In genomic region chr14:100292301-100292775, GRCh38 we compare ENCODE assay signal across 20 cellular contexts. TPM values are rescaled to one million over a fixed set of nuclear protein-coding genes. Genes with fewer than 3 reads are reported as not detected.
DNase-seq lines count a peak whose midpoint lies in the region; ATAC-seq and TF ChIP-seq lines count a peak whose summit lies in the region.
"Had no signal": no experiment of that assay in that cellular context is flagged by ENCODE, and none has a peak within 500 bp of the region (broad histone marks: within the 10 kb centered on the region; RNA-seq: fewer than 3 reads in every experiment).

No MANE protein-coding gene starts in this region.

- intact Hi-C loops in left lung (cut with DNase I), result no loop called here

- H3K36me3 ChIP-seq in H7 (replicated peaks; ENCODE audit: control insufficient read depth, insufficient read depth, low read length), result peaks cover 16% of the 10 kb centered on the region
- H3K36me3 ChIP-seq in left lung, result peaks cover 0 to 27% of the 10 kb centered on the region in 2 donors

- no peak for ATAC-seq in left lung
- ATAC-seq in stimulated activated memory B cell treated with anti-CD40 and anti-IgM and Interleukin-4, amounts not matched to agents 10 μg/mL and 1 μg/mL and 100 μg/mL, for 72 hours, result peak; percentile 22

- H3K27me3 ChIP-seq in H7 (ENCODE audit: control insufficient read depth, insufficient read depth, low read length) (no peaks in the 10 kb centered on the region), left lung (no peaks in the 10 kb centered on the region)

- H3K4me1 Mint-ChIP-seq in stimulated activated memory B cell treated with anti-CD40 and anti-IgM and Interleukin-4, amounts not matched to agents 10 μg/mL and 1 μg/mL and 100 μg/mL, for 72 hours, result peaks cover 50% of the 10 kb centered on the region

- peaks cover 5% of the 10 kb centered on the region for H3K36me3 Mint-ChIP-seq in stimulated activated memory B cell treated with anti-CD40 and anti-IgM and Interleukin-4, amounts not matched to agents 10 μg/mL and 1 μg/mL and 100 μg/mL, for 72 hours

- peaks cover 7 to 16% of the 10 kb centered on the region in 2 donors for H3K4me1 ChIP-seq in left lung

- H3K4me3 ChIP-seq in H7 (ENCODE audit: insufficient read depth, low read depth, low read length) (no peak overlapping the region), left lung (no peak overlapping the region)
- H3K4me3 ChIP-seq: GM23248 had no signal

- H3K9me3 Mint-ChIP-seq in stimulated activated memory B cell treated with anti-CD40 and anti-IgM and Interleukin-4, amounts not matched to agents 10 μg/mL and 1 μg/mL and 100 μg/mL, for 72 hours, result no peaks in the 10 kb centered on the region
- H3K9me3 Mint-ChIP-seq: CD4-positive, alpha-beta T cell had no signal

- no peak overlapping the region for H3K27ac ChIP-seq in left lung
- H3K27ac ChIP-seq: GM23248, HL-60 had no signal

- H3K27ac Mint-ChIP-seq in stimulated activated memory B cell treated with anti-CD40 and anti-IgM and Interleukin-4, amounts not matched to agents 10 μg/mL and 1 μg/mL and 100 μg/mL, for 72 hours, result no peak overlapping the region
- H3K27ac Mint-ChIP-seq: CD4-positive, alpha-beta T cell had no signal

- DNase-seq in activated effector memory CD4-positive, alpha-beta T cell treated with anti-CD3 and anti-CD28 coated beads, Interleukin-2, amount 50 U/mL, for 16 hours, result peak; percentile 59
- DNase-seq in activated effector memory CD4-positive, alpha-beta T cell treated with Interleukin-2 at 50 U/mL for 16 hours, result no peak
- DNase-seq in H7 (peak; percentile 51), left lung (peak; percentile 29 to 78), DMS153 (lab: John Stamatoyannopoulos, UW) (no peak), NCI-H1417 treated with DMSO at 0.1 percent for 48 hours (lab: John Stamatoyannopoulos, UW) (no peak), NCI-H2171 (lab: John Stamatoyannopoulos, UW) (no peak)
- DNase-seq: AML-193, Calu3, DMS79 treated with DMSO at 0.1 percent for 48 hours, GM23248, KG1, NCI-H1092, NCI-H187, NCI-H774 had no signal

- H3K27me3 Mint-ChIP-seq in stimulated activated memory B cell treated with anti-CD40 and anti-IgM and Interleukin-4, amounts not matched to agents 10 μg/mL and 1 μg/mL and 100 μg/mL, for 72 hours, result no peaks in the 10 kb centered on the region
- H3K27me3 Mint-ChIP-seq: CD4-positive, alpha-beta T cell had no signal

- H3K9me3 ChIP-seq in left lung, result no peaks in the 10 kb centered on the region

- TF ChIP-seq CTCF in left lung (IDR thresholded peaks at IDR 0.05), result no peak

- no peak overlapping the region for H3K4me3 Mint-ChIP-seq in stimulated activated memory B cell treated with anti-CD40 and anti-IgM and Interleukin-4, amounts not matched to agents 10 μg/mL and 1 μg/mL and 100 μg/mL, for 72 hours
- H3K4me3 Mint-ChIP-seq: CD4-positive, alpha-beta T cell had no signal

RNA-seq across cellular contexts. Expression of gene SLC25A29, which starts 13.9 kb away (rescaled TPM):
- total RNA-seq in H7 (2014; rRNA removed; shearing (Covaris generic)), result 124 and 131 TPM in 2 replicates
- total RNA-seq in left lung, result 10 to 100 TPM; 56.0 to 80.1 TPM

RNA-seq across cellular contexts. Expression of gene SLC25A47, which starts 30.8 kb away (rescaled TPM):
- 0.07 and 0.18 TPM in 2 replicates for total RNA-seq in H7 (2014; rRNA removed; shearing (Covaris generic))
- total RNA-seq in left lung, result not detected
- total RNA-seq: Calu3; CD4-positive, alpha-beta T cell; GM23248; MCF 10A; NCI-H460 had no signal

RNA-seq across cellular contexts. Expression of gene YY1, which starts 53.4 kb away (rescaled TPM):
- total RNA-seq in H7 (2014; rRNA removed; shearing (Covaris generic)), result 50.9 and 68.9 TPM in 2 replicates
- total RNA-seq in left lung, result 10 to 100 TPM; 57.4 to 59.0 TPM

Comparison
In these comparisons a context has a peak if more than half of its experiments do, and no peak if none do; other contexts are left out.
1. DNase-seq: peak in activated effector memory CD4-positive, alpha-beta T cell treated with anti-CD3 and anti-CD28 coated beads, Interleukin-2, amount 50 U/mL, for 16 hours (single experiment), H7 (single experiment) and left lung (2 of 2); none in activated effector memory CD4-positive, alpha-beta T cell treated with Interleukin-2 at 50 U/mL for 16 hours (single experiment), DMS153 (single experiment), NCI-H1417 treated with DMSO at 0.1 percent for 48 hours (single experiment) and NCI-H2171 (single experiment).